18 cellular contexts compared by ENCODE assay signal in the genomic region with DNA sequence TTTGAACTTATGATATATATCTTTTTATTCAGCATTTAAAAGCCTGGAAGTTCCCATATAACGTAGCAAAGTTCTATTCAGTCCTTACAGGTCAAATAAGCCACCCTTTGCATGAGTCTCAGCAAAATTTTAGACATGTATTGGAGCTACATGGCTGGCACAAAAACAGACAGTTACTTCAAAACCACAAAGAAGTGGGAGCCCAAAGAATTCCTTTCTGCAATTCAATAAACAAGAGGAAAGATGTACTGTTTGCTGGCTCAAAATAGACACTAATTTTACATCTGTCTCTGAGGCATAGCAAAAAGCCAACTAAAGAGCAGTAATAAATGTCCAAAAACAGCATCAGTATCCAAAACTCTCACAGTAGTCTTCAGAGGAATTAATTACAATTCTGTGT.
DNase-seq lines count a peak whose midpoint lies in the region; ATAC-seq and TF ChIP-seq lines count a peak whose summit lies in the region.
"Had no signal": no experiment of that assay in that cellular context is flagged by ENCODE, and none has a peak within 500 bp of the region (broad histone marks: within the 10 kb centered on the region; RNA-seq: fewer than 3 reads in every experiment).

No MANE protein-coding gene starts in this region.

- 52 to 79% (median 71%) methylated on average over 1 of the region's 1 CpG for WGBS in psoas muscle, 3 donors
- WGBS in transverse colon (ENCODE audit: low coverage in 1 of 2), 2 donors = 66 to 80% methylated on average over 1 of the region's 1 CpG

- TF ChIP-seq CTCF in left ventricle myocardium inferior (IDR thresholded peaks at IDR 0.05; ENCODE audit: borderline replicate concordance) (no peak), psoas muscle (IDR thresholded peaks at IDR 0.05) (no peak), transverse colon (IDR thresholded peaks at IDR 0.05) (no peak)

- H3K4me3 ChIP-seq in left ventricle myocardium inferior (no peak overlapping the region), psoas muscle (no peak overlapping the region), transverse colon (no peak overlapping the region)
- H3K4me3 ChIP-seq: GM12878 had no signal

- no peaks in the 10 kb centered on the region for H3K9me3 ChIP-seq in left ventricle myocardium inferior (replicated peaks)
- H3K9me3 ChIP-seq in psoas muscle = no peaks in the 10 kb centered on the region
- no peaks in the 10 kb centered on the region for H3K9me3 ChIP-seq in transverse colon

- H3K27me3 ChIP-seq in left ventricle myocardium inferior (ENCODE audit: low read depth) (no peaks in the 10 kb centered on the region), psoas muscle (ENCODE audit: insufficient read depth in 3 of 3, low read length in 2 of 3) (no peaks in the 10 kb centered on the region), transverse colon (no peaks in the 10 kb centered on the region)

- TF ChIP-seq EP300 in transverse colon (IDR thresholded peaks at IDR 0.05; ENCODE audit: low read depth) = no peak

- ATAC-seq in Right ventricle myocardium inferior = no peak
- no peak for ATAC-seq in psoas muscle
- ATAC-seq: GM12878, Panc1 had no signal

- peaks cover 82% of the 10 kb centered on the region for H3K4me1 ChIP-seq in left ventricle myocardium inferior
- peaks cover 33% of the 10 kb centered on the region for H3K4me1 ChIP-seq in psoas muscle
- H3K4me1 ChIP-seq in transverse colon = peaks cover 0 to 22% (median 4%) of the 10 kb centered on the region in 4 donors

- DNase-seq in left ventricle myocardium inferior (no peak), Right ventricle myocardium inferior (ENCODE audit: missing footprints) (no peak), psoas muscle (no peak), transverse colon (no peak), SK-N-DZ (ENCODE audit: low spot score) (no peak), DMS114 treated with DMSO at 0.1 percent for 48 hours (lab: John Stamatoyannopoulos, UW; ENCODE audit: unreplicated experiment) (no peak), occipital lobe (lab: John Stamatoyannopoulos, UW) (no peak)
- DNase-seq: 8988T, COR-L47, DMS53, HCEC 1CT, IMR-90, NCI-H1436 treated with DMSO at 0.1 percent for 48 hours, SHP77 had no signal

- intact Hi-C loops in left ventricle myocardium inferior (cut with micrococcal nuclease) = no loop called here
- intact Hi-C loops in Right ventricle myocardium inferior (cut with DNase I) = no loop called here
- intact Hi-C loops in psoas muscle (cut with DNase I) = no loop called here
- intact Hi-C loops in transverse colon (cut with DNase I; ENCODE audit: low total_unique reads) = no loop called here

- in situ Hi-C loops in transverse colon (cut with MboI; ENCODE audit: low pct_ligation_motif_present in 1 of 4, low pct_unique_long_range_greater_than_20kb in 1 of 4, low sequenced_read_pairs in 3 of 4) = no loop called here

- peak overlapping the region; percentile 88 for H3K27ac ChIP-seq in left ventricle myocardium inferior (replicated peaks)
- peak overlapping the region; percentile 82 for H3K27ac ChIP-seq in cingulate gyrus (ENCODE audit: low read depth, low read length)
- H3K27ac ChIP-seq in psoas muscle = peak overlapping the region; percentile 1
- H3K27ac ChIP-seq in transverse colon = peak overlapping the region in 3 of 4 donors; percentile 36 to 68 (median 63)
- H3K27ac ChIP-seq: C4-2B had no signal

- peaks cover 13% of the 10 kb centered on the region for H3K36me3 ChIP-seq in left ventricle myocardium inferior
- H3K36me3 ChIP-seq in psoas muscle (ENCODE audit: insufficient read depth in 1 of 2, low read depth in 1 of 2) = peaks cover 0 to 13% of the 10 kb centered on the region in 2 donors
- H3K36me3 ChIP-seq in transverse colon = no peaks in the 10 kb centered on the region

- TF ChIP-seq POLR2A in transverse colon (IDR thresholded peaks at IDR 0.05) = no peak

Comparison
In these comparisons a context has a peak if more than half of its experiments do, and no peak if none do; other contexts are left out.
1. H3K27ac ChIP-seq: peak in every context shown above with its lines; median percentile 88 in left ventricle myocardium inferior; 82 in cingulate gyrus; 63 in transverse colon; 1 in psoas muscle.